Comparison of ENCODE assay signal across 1 cellular context in genomic region chr6:3403244-3404154, GRCh38.
TF ChIP-seq lines count a peak whose summit lies in the region.

No MANE protein-coding gene starts in this region.

TF ChIP-seq in HepG2, 621 proteins besides CTCF, POLR2A, EP300 and RAD21 (continued from another document and continues in another):
- no peak; the same call in 1 of the 2 replicates for TF ChIP-seq SNAPC4 (CRISPR knock-in tag; IDR thresholded peaks at IDR 0.05)
- TF ChIP-seq HOXA9 (CRISPR knock-in tag; IDR thresholded peaks at IDR 0.05; ENCODE audit: borderline replicate concordance): no peak
- TF ChIP-seq ZNF280D (CRISPR knock-in tag; IDR thresholded peaks at IDR 0.05): peak; percentile 93
- no peak; the same call in 1 of the 2 replicates for TF ChIP-seq ZNF17 (CRISPR knock-in tag; IDR thresholded peaks at IDR 0.05)
- TF ChIP-seq U2AF2 (IDR thresholded peaks at IDR 0.05; ENCODE audit: low read depth, low read length): no peak
- no peak for TF ChIP-seq HCFC1 (IDR thresholded peaks at IDR 0.05; ENCODE audit: low read depth, low read length)
- no peak for TF ChIP-seq ZNF619 (CRISPR knock-in tag; IDR thresholded peaks at IDR 0.05)
- TF ChIP-seq PAXIP1 (CRISPR knock-in tag; conservative IDR thresholded peaks at IDR 0.05): peak; percentile 99
- TF ChIP-seq ATF1 (CRISPR knock-in tag; IDR thresholded peaks at IDR 0.05): peak; percentile 64
- peak; percentile 58; the same call in 1 of the 2 replicates for TF ChIP-seq CBFB (CRISPR knock-in tag; IDR thresholded peaks at IDR 0.05)
- no peak for TF ChIP-seq PRPF4 (IDR thresholded peaks at IDR 0.05; ENCODE audit: low read depth, low read length, poor library complexity, severe bottlenecking)
- TF ChIP-seq ZNF280B (CRISPR knock-in tag; IDR thresholded peaks at IDR 0.05; ENCODE audit: borderline replicate concordance): no peak
- TF ChIP-seq ZNF609 (CRISPR knock-in tag; IDR thresholded peaks at IDR 0.05; ENCODE audit: borderline replicate concordance): peak; percentile 98
- peak; percentile 92 for TF ChIP-seq ZNF331 (CRISPR knock-in tag; IDR thresholded peaks at IDR 0.05)
- peak; percentile 97 for TF ChIP-seq SAP130 (CRISPR knock-in tag; IDR thresholded peaks at IDR 0.05; ENCODE audit: low read depth)
- peak; percentile 97; the same call in 1 of the 2 replicates for TF ChIP-seq MED13 (CRISPR knock-in tag; IDR thresholded peaks at IDR 0.05)
- no peak for TF ChIP-seq DDIT3 (CRISPR knock-in tag; IDR thresholded peaks at IDR 0.05)
- no peak for TF ChIP-seq TEAD2 (CRISPR knock-in tag; IDR thresholded peaks at IDR 0.05)
- peak; percentile 95 for TF ChIP-seq ZBTB34 (CRISPR knock-in tag; IDR thresholded peaks at IDR 0.05)
- TF ChIP-seq ZSCAN9 (CRISPR knock-in tag; IDR thresholded peaks at IDR 0.05; ENCODE audit: borderline replicate concordance): peak; percentile 94
- no peak for TF ChIP-seq THAP8 (CRISPR knock-in tag; IDR thresholded peaks at IDR 0.05; ENCODE audit: borderline replicate concordance)
- peak; percentile 100 for TF ChIP-seq SIX4 (CRISPR knock-in tag; IDR thresholded peaks at IDR 0.05)
- TF ChIP-seq ZNF841 (CRISPR knock-in tag; IDR thresholded peaks at IDR 0.05; ENCODE audit: borderline replicate concordance): no peak
- peak; percentile 94; the same call in 1 of the 2 replicates for TF ChIP-seq ZNF788 (CRISPR knock-in tag; IDR thresholded peaks at IDR 0.05; ENCODE audit: borderline replicate concordance)
- peak; percentile 95 for TF ChIP-seq ERF (CRISPR knock-in tag; IDR thresholded peaks at IDR 0.05)
- TF ChIP-seq SALL1 (CRISPR knock-in tag; IDR thresholded peaks at IDR 0.05): peak; percentile 100
- TF ChIP-seq ZFP90 (CRISPR knock-in tag; IDR thresholded peaks at IDR 0.05; ENCODE audit: borderline replicate concordance): peak; percentile 84; the same call in 1 of the 2 replicates
- peak; percentile 84; the same call in 1 of the 2 replicates for TF ChIP-seq ZNF639 (CRISPR knock-in tag; conservative IDR thresholded peaks at IDR 0.05)
- TF ChIP-seq IRF2 (CRISPR knock-in tag; IDR thresholded peaks at IDR 0.05): peak; percentile 99
- 0 out of 2 replicates have a peak, but pooled peaks have one; percentile 62 for TF ChIP-seq ZNF616 (CRISPR knock-in tag; IDR thresholded peaks at IDR 0.05; ENCODE audit: low read depth)
- peak; percentile 74; the same call in 1 of the 2 replicates for TF ChIP-seq TAF1 (CRISPR knock-in tag; IDR thresholded peaks at IDR 0.05)
- no peak for TF ChIP-seq ZSCAN22 (CRISPR knock-in tag; IDR thresholded peaks at IDR 0.05)
- TF ChIP-seq MXD3 (CRISPR knock-in tag; IDR thresholded peaks at IDR 0.05): 0 out of 2 replicates have a peak, but pooled peaks have one; percentile 37
